Comparison of ENCODE assay signal across 8 cellular contexts in genomic region chr2:80499095-80499494, GRCh38.
DNase-seq lines count a peak whose midpoint lies in the region; ATAC-seq and TF ChIP-seq lines count a peak whose summit lies in the region.

No MANE protein-coding gene starts in this region.

- H3K79me2 ChIP-seq in mammary epithelial cell (ENCODE audit: insufficient read depth, low read length), result no peaks in the 10 kb centered on the region

- no peaks in the 10 kb centered on the region for H3K27me3 ChIP-seq in mammary epithelial cell (ENCODE audit: insufficient read depth, low read length)
- no peaks in the 10 kb centered on the region for H3K27me3 ChIP-seq in lower lobe of right lung (ENCODE audit: low read depth)
- H3K27me3 ChIP-seq in neuronal stem cell (ENCODE audit: control insufficient read depth in 3 of 3, insufficient read depth in 3 of 3, low read depth in 1 of 3, low read length in 3 of 3), result no peaks in the 10 kb centered on the region

- H3K27me3 Mint-ChIP-seq in stimulated activated naive CD8-positive, alpha-beta T cell treated with anti-CD3 and anti-CD28 coated beads, Interleukin-15, amount 100 ng/mL, for 72 hours, result no peaks in the 10 kb centered on the region

- H3K36me3 ChIP-seq in mammary epithelial cell (ENCODE audit: insufficient read depth, low read length) (no peaks in the 10 kb centered on the region), lower lobe of right lung (no peaks in the 10 kb centered on the region), neuronal stem cell (replicated peaks in 1 of 2; ENCODE audit: control insufficient read depth in 2 of 2, insufficient read depth in 2 of 2, low read length in 2 of 2) (no peaks in the 10 kb centered on the region)

- WGBS in mammary epithelial cell (ENCODE audit: low coverage, missing lambda C conversion rate), result 45% methylated on average over 2 of the region's 2 CpGs
- no CpG with 5 or more reads among the region's 2 CpGs for WGBS in neuronal stem cell (ENCODE audit: extremely low coverage in 2 of 2, insufficient read length in 2 of 2, insufficient replicate concordance in 1 of 2), 2 donors

- H3K4me1 ChIP-seq in mammary epithelial cell (ENCODE audit: insufficient read depth, low read length) (no peaks in the 10 kb centered on the region), lower lobe of right lung (no peaks in the 10 kb centered on the region), neuronal stem cell (ENCODE audit: control insufficient read depth in 2 of 2, insufficient read depth in 1 of 2, low read depth in 1 of 2, low read length in 2 of 2) (no peaks in the 10 kb centered on the region)

- H4K91ac ChIP-seq in neuronal stem cell (ENCODE audit: low read depth, low read length, poor library complexity), result no peak overlapping the region

- DNase-seq in ELR (ENCODE audit: low read depth) (peak; percentile 64), NCI-H1694 (lab: John Stamatoyannopoulos, UW) (peak; percentile 32), mammary epithelial cell (peak; percentile 2), lower lobe of right lung (no peak), COLO829 (ENCODE audit: low spot score) (no peak), neuronal stem cell (ENCODE audit: low spot score) (no peak)
- no peak for DNase-seq in stimulated activated naive CD8-positive, alpha-beta T cell treated with anti-CD3 and anti-CD28 coated beads, Interleukin-15, amount 100 ng/mL, for 72 hours
- no peak for DNase-seq in activated naive CD4-positive, alpha-beta T cell treated with anti-CD3 and anti-CD28 coated beads, Interleukin-2, amount 50 U/mL, for 16 hours

- H3K4me3 Mint-ChIP-seq in stimulated activated naive CD8-positive, alpha-beta T cell treated with anti-CD3 and anti-CD28 coated beads, Interleukin-15, amount 100 ng/mL, for 72 hours, result no peak overlapping the region

- H4K8ac ChIP-seq in neuronal stem cell (ENCODE audit: low read depth, low read length), result no peak overlapping the region

- H3K18ac ChIP-seq in neuronal stem cell (ENCODE audit: low read length), result no peak overlapping the region

- no peak overlapping the region for H3K23ac ChIP-seq in neuronal stem cell (ENCODE audit: low read depth, low read length, poor library complexity)

- peaks cover 0 to 1% of the 10 kb centered on the region in 2 donors for H3K9me3 Mint-ChIP-seq in stimulated activated naive CD8-positive, alpha-beta T cell treated with anti-CD3 and anti-CD28 coated beads, Interleukin-15, amount 100 ng/mL, for 72 hours

- no peak overlapping the region for H2BK12ac ChIP-seq in neuronal stem cell (ENCODE audit: low read length)

- BruUV-seq in mammary epithelial cell (replicated peaks; lab: Mats Ljungman, UMichigan), result no TSS peak

- no peak overlapping the region for H2AK5ac ChIP-seq in neuronal stem cell (ENCODE audit: low read depth, low read length)

- H2AFZ ChIP-seq in mammary epithelial cell (ENCODE audit: low read depth, low read length), result no peak overlapping the region
- H2AFZ ChIP-seq in neuronal stem cell (ENCODE audit: low read length), result no peak overlapping the region

- no peak overlapping the region for H2BK5ac ChIP-seq in neuronal stem cell (ENCODE audit: low read length)

- H3K9ac ChIP-seq in mammary epithelial cell (ENCODE audit: insufficient read depth, low read length) (no peak overlapping the region), neuronal stem cell (ENCODE audit: low read depth, low read length, poor library complexity) (no peak overlapping the region)

- H2BK15ac ChIP-seq in neuronal stem cell (ENCODE audit: low read length), result no peak overlapping the region

- H3K4me2 ChIP-seq in mammary epithelial cell (ENCODE audit: insufficient read depth, low read depth, low read length) (no peak overlapping the region), neuronal stem cell (ENCODE audit: insufficient read depth, low read length, poor library complexity, severe bottlenecking) (no peak overlapping the region)

- no peak overlapping the region for H2BK120ac ChIP-seq in neuronal stem cell (ENCODE audit: low read depth, low read length)

- no peak for ATAC-seq in lower lobe of right lung
- no peak for ATAC-seq in stimulated activated naive CD8-positive, alpha-beta T cell treated with anti-CD3 and anti-CD28 coated beads, Interleukin-15, amount 100 ng/mL, for 72 hours

- H3K4me3 ChIP-seq in mammary epithelial cell (replicated peaks in 1 of 3; ENCODE audit: insufficient read depth in 1 of 3, low read depth in 2 of 3, low read length in 3 of 3) (no peak overlapping the region), lower lobe of right lung (no peak overlapping the region), neuronal stem cell (ENCODE audit: low read length in 2 of 2) (no peak overlapping the region)

- no peak overlapping the region for H3K27ac Mint-ChIP-seq in stimulated activated naive CD8-positive, alpha-beta T cell treated with anti-CD3 and anti-CD28 coated beads, Interleukin-15, amount 100 ng/mL, for 72 hours

- H3K4ac ChIP-seq in neuronal stem cell (ENCODE audit: low read length), result no peak overlapping the region

- TF ChIP-seq CTCF in mammary epithelial cell (conservative IDR thresholded peaks at IDR 0.05 in 1 of 2, IDR thresholded peaks at IDR 0.05 in 1 of 2; ENCODE audit: extremely low read depth in 1 of 2, insufficient read depth in 1 of 2, low read depth in 1 of 2, low read length in 2 of 2) (peak; percentile 12 to 32), lower lobe of right lung (IDR thresholded peaks at IDR 0.05) (peak; percentile 44)

- H3K27ac ChIP-seq in mammary epithelial cell (ENCODE audit: insufficient read depth, low read depth, low read length) (no peak overlapping the region), lower lobe of right lung (no peak overlapping the region), neuronal stem cell (replicated peaks; ENCODE audit: low read length) (no peak overlapping the region)

- no peaks in the 10 kb centered on the region for H3K4me1 Mint-ChIP-seq in stimulated activated naive CD8-positive, alpha-beta T cell treated with anti-CD3 and anti-CD28 coated beads, Interleukin-15, amount 100 ng/mL, for 72 hours

- H3K79me1 ChIP-seq in neuronal stem cell (ENCODE audit: low read depth, low read length), result no peaks in the 10 kb centered on the region

- H3K9me3 ChIP-seq in mammary epithelial cell (replicated peaks; ENCODE audit: insufficient read depth, low read length), result peaks cover 10% of the 10 kb centered on the region
- H3K9me3 ChIP-seq in lower lobe of right lung, result no peaks in the 10 kb centered on the region
- H3K9me3 ChIP-seq in neuronal stem cell (replicated peaks in 1 of 2; ENCODE audit: control insufficient read depth in 2 of 2, insufficient read depth in 1 of 2, low read depth in 1 of 2, low read length in 2 of 2), result no peaks in the 10 kb centered on the region

- dilution Hi-C loops in mammary epithelial cell (cut with HindIII; ENCODE audit: low sequenced_read_pairs), result no loop called here

- CTCF ChIA-PET in mammary epithelial cell (lab: Charles Lee; ENCODE audit: low non-redundant PET), result no interaction called here

- intact Hi-C loops in mammary epithelial cell (cut with micrococcal nuclease) (no loop called here), lower lobe of right lung (cut with DNase I) (no loop called here)

- in situ Hi-C loops in mammary epithelial cell (cut with MboI; ENCODE audit: low sequenced_read_pairs in 2 of 2), result no loop called here

- no peaks in the 10 kb centered on the region for H4K20me1 ChIP-seq in mammary epithelial cell (ENCODE audit: insufficient read depth, low read length)

- H3K14ac ChIP-seq in neuronal stem cell (ENCODE audit: low read length), result no peak overlapping the region

Comparison
In these comparisons a context has a peak if more than half of its experiments do, and no peak if none do; other contexts are left out.
1. DNase-seq: peak in ELR (single experiment), NCI-H1694 (single experiment) and mammary epithelial cell (single experiment); none in lower lobe of right lung (single experiment), stimulated activated naive CD8-positive, alpha-beta T cell treated with anti-CD3 and anti-CD28 coated beads, Interleukin-15, amount 100 ng/mL, for 72 hours (0 of 2), activated naive CD4-positive, alpha-beta T cell treated with anti-CD3 and anti-CD28 coated beads, Interleukin-2, amount 50 U/mL, for 16 hours (single experiment), COLO829 (single experiment) and neuronal stem cell (single experiment).